Comparison of ENCODE assay signal across 25 cellular contexts in the genomic region with DNA sequence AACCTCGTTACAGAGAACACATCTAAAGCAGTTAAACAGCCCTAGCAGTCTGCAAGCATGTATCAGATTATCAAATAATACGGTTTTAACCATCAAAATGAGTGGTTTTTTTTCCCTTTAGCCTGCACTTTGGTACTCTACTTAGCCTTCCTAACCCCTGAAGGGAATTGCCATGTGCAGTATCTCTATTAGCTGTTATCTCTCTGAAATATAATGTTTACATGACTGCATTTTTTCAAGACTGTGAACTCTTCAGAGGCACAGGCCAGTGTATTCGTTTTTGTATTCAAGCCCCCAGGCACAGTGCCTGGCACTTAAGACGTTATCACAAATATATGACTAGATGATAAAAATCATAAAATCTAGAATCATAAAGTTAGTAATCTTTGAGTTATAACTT.
"Had no signal": no experiment of that assay in that cellular context is flagged by ENCODE, and none has a peak within 500 bp of the region (broad histone marks: within the 10 kb centered on the region; RNA-seq: fewer than 3 reads in every experiment).

No MANE protein-coding gene starts in this region.

- H3K36me3 ChIP-seq: ascending aorta, cardiac muscle cell, Peyer's patch had no signal

- H3K27ac ChIP-seq: ascending aorta, Peyer's patch had no signal

- ATAC-seq: activated CD8-positive, alpha-beta T cell treated with anti-CD3 and anti-CD28 coated beads for 36 hours; activated T-cell treated with anti-CD3 and anti-CD28 coated beads, Interleukin-2, amount 50 U/mL, for 72 hours; activated T-helper 17 cell treated with anti-CD3 and anti-CD28 coated beads, Interleukin-2, amount 50 U/mL, for 72 hours; PC-3 had no signal

- H3K9me3 ChIP-seq: ascending aorta, Peyer's patch had no signal

- H3K27me3 ChIP-seq: ascending aorta, cardiac muscle cell, Peyer's patch had no signal

- H3K4me3 ChIP-seq: ascending aorta, cardiac muscle cell, Peyer's patch had no signal

- DNase-seq: activated CD4-positive, alpha-beta T cell treated with anti-CD3 and anti-CD28 coated beads, Interleukin-2, amount 50 U/mL, for 4 hours; activated CD8-positive, alpha-beta T cell treated with anti-CD3 and anti-CD28 coated beads for 36 hours; activated effector memory CD4-positive, alpha-beta T cell treated with anti-CD3 and anti-CD28 coated beads, Interleukin-2, amount 50 U/mL, for 16 hours; activated naive CD4-positive, alpha-beta T cell; activated naive CD4-positive, alpha-beta T cell treated with anti-CD3 and anti-CD28 coated beads, Interleukin-2, amount 50 U/mL, for 16 hours; activated naive CD8-positive, alpha-beta T cell treated with anti-CD3 and anti-CD28 coated beads for 36 hours; activated T-cell treated with anti-CD3 and anti-CD28 coated beads, Interleukin-2, amount 50 U/mL, for 1 hour; activated T-cell treated with anti-CD3 and anti-CD28 coated beads, Interleukin-2, amount 50 U/mL, for 72 hours; amygdala; NCI-H1092 treated with DMSO at 0.1 percent for 48 hours; NCI-H1417; NCI-H146; NCI-H187 treated with DMSO at 0.1 percent for 48 hours; NCI-H2081 treated with DMSO at 0.1 percent for 48 hours; NCI-H510A; NCI-H526; NCI-H748 treated with DMSO at 0.1 percent for 48 hours; NK-92 treated with Interleukin-12 subunit alpha and Interleukin-12 subunit beta, amount 100 ng/mL, for 24 hours; PC-3; Peyer's patch; RPMI8226; SHP77 treated with DMSO at 0.1 percent for 48 hours had no signal

- H3K4me1 ChIP-seq: ascending aorta, Peyer's patch had no signal
